In the genomic region with DNA sequence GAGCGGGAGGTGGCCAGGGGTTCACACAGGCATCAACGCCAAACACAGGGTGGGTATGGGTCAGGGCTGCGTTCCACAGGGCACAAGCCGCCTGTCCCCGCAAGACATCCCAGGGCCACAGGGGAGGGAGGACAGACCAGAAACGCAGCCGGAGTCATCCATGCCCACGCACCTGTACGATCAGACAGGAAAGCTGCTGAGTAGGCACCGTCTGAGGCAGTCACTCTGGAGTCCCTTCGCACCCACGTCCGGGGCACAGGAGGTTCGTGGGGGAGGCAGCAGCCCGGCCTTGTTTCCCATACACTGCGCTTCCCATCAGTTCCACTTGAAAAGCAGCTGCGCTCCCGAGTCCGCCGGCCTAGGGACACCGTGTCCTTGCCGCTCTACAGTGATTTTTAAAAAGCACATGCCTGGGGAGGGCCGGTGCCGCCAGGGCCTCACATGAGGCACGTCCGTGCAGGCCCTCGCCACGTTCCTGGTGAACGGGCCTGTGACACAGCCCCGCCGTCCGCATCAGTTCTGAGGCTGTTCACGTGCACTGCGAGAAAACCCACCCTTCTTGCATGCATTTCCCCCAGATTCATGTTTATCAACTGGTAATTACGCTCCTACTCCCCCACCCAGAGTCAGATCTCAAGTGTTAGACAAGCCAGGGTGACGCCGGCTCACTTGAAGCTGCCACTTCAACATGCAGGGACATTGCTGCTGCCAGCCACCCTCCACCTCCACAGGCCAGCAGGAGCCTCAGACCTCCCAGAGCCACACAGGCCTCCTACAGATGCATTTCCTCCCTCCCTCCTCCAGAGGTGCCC, we compare ENCODE assay signal across 2 cellular contexts.
TF ChIP-seq lines count a peak whose summit lies in the region.

No MANE protein-coding gene starts in this region.

TF ChIP-seq in HEK293, 187 proteins besides CTCF, POLR2A, EP300 and RAD21 (continued from another document and continues in another):
- TF ChIP-seq, protein P1, sequence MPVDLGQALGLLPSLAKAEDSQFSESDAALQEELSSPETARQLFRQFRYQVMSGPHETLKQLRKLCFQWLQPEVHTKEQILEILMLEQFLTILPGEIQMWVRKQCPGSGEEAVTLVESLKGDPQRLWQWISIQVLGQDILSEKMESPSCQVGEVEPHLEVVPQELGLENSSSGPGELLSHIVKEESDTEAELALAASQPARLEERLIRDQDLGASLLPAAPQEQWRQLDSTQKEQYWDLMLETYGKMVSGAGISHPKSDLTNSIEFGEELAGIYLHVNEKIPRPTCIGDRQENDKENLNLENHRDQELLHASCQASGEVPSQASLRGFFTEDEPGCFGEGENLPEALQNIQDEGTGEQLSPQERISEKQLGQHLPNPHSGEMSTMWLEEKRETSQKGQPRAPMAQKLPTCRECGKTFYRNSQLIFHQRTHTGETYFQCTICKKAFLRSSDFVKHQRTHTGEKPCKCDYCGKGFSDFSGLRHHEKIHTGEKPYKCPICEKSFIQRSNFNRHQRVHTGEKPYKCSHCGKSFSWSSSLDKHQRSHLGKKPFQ (tag by site-specific recombination; IDR thresholded peaks at IDR 0.05) = no peak
- TF ChIP-seq, protein P2, sequence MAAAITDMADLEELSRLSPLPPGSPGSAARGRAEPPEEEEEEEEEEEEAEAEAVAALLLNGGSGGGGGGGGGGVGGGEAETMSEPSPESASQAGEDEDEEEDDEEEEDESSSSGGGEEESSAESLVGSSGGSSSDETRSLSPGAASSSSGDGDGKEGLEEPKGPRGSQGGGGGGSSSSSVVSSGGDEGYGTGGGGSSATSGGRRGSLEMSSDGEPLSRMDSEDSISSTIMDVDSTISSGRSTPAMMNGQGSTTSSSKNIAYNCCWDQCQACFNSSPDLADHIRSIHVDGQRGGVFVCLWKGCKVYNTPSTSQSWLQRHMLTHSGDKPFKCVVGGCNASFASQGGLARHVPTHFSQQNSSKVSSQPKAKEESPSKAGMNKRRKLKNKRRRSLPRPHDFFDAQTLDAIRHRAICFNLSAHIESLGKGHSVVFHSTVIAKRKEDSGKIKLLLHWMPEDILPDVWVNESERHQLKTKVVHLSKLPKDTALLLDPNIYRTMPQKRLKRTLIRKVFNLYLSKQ (tag by site-specific recombination; IDR thresholded peaks at IDR 0.05; ENCODE audit: borderline replicate concordance) = no peak
- TF ChIP-seq ZNF404 (tag by site-specific recombination; IDR thresholded peaks at IDR 0.05) (no peak), ZSCAN30 (tag by site-specific recombination; IDR thresholded peaks at IDR 0.05) (no peak), GLI4 (tag by site-specific recombination; IDR thresholded peaks at IDR 0.05) (no peak), ZNF37A (tag by site-specific recombination; IDR thresholded peaks at IDR 0.05) (no peak), ZNF133 (tag by site-specific recombination; IDR thresholded peaks at IDR 0.05) (no peak), MZF1 (tag by site-specific recombination; IDR thresholded peaks at IDR 0.05; ENCODE audit: borderline replicate concordance) (no peak), ZNF391 (tag by site-specific recombination; IDR thresholded peaks at IDR 0.05; ENCODE audit: borderline replicate concordance, low read depth) (no peak), KLF9 (tag by site-specific recombination; IDR thresholded peaks at IDR 0.05; ENCODE audit: low read depth) (no peak), ZNF837 (tag by site-specific recombination; IDR thresholded peaks at IDR 0.05) (no peak), ZFP69B (tag by site-specific recombination; IDR thresholded peaks at IDR 0.05) (no peak)
- TF ChIP-seq, protein P3, sequence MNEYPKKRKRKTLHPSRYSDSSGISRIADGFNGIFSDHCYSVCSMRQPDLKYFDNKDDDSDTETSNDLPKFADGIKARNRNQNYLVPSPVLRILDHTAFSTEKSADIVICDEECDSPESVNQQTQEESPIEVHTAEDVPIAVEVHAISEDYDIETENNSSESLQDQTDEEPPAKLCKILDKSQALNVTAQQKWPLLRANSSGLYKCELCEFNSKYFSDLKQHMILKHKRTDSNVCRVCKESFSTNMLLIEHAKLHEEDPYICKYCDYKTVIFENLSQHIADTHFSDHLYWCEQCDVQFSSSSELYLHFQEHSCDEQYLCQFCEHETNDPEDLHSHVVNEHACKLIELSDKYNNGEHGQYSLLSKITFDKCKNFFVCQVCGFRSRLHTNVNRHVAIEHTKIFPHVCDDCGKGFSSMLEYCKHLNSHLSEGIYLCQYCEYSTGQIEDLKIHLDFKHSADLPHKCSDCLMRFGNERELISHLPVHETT (tag by site-specific recombination; IDR thresholded peaks at IDR 0.05) = no peak
- TF ChIP-seq, protein P4, sequence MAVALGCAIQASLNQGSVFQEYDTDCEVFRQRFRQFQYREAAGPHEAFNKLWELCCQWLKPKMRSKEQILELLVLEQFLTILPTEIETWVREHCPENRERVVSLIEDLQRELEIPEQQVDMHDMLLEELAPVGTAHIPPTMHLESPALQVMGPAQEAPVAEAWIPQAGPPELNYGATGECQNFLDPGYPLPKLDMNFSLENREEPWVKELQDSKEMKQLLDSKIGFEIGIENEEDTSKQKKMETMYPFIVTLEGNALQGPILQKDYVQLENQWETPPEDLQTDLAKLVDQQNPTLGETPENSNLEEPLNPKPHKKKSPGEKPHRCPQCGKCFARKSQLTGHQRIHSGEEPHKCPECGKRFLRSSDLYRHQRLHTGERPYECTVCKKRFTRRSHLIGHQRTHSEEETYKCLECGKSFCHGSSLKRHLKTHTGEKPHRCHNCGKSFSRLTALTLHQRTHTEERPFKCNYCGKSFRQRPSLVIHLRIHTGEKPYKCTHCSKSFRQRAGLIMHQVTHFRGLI (tag by site-specific recombination; IDR thresholded peaks at IDR 0.05) = no peak
- TF ChIP-seq, protein P5, sequence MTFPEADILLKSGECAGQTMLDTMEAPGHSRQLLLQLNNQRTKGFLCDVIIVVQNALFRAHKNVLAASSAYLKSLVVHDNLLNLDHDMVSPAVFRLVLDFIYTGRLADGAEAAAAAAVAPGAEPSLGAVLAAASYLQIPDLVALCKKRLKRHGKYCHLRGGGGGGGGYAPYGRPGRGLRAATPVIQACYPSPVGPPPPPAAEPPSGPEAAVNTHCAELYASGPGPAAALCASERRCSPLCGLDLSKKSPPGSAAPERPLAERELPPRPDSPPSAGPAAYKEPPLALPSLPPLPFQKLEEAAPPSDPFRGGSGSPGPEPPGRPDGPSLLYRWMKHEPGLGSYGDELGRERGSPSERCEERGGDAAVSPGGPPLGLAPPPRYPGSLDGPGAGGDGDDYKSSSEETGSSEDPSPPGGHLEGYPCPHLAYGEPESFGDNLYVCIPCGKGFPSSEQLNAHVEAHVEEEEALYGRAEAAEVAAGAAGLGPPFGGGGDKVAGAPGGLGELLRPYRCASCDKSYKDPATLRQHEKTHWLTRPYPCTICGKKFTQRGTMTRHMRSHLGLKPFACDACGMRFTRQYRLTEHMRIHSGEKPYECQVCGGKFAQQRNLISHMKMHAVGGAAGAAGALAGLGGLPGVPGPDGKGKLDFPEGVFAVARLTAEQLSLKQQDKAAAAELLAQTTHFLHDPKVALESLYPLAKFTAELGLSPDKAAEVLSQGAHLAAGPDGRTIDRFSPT (tag by site-specific recombination; IDR thresholded peaks at IDR 0.05) = no peak

TF ChIP-seq in K562, 482 proteins besides CTCF, POLR2A, EP300 and RAD21 (continued from another document):
- TF ChIP-seq, protein P6, sequence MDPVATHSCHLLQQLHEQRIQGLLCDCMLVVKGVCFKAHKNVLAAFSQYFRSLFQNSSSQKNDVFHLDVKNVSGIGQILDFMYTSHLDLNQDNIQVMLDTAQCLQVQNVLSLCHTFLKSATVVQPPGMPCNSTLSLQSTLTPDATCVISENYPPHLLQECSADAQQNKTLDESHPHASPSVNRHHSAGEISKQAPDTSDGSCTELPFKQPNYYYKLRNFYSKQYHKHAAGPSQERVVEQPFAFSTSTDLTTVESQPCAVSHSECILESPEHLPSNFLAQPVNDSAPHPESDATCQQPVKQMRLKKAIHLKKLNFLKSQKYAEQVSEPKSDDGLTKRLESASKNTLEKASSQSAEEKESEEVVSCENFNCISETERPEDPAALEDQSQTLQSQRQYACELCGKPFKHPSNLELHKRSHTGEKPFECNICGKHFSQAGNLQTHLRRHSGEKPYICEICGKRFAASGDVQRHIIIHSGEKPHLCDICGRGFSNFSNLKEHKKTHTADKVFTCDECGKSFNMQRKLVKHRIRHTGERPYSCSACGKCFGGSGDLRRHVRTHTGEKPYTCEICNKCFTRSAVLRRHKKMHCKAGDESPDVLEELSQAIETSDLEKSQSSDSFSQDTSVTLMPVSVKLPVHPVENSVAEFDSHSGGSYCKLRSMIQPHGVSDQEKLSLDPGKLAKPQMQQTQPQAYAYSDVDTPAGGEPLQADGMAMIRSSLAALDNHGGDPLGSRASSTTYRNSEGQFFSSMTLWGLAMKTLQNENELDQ (CRISPR knock-in tag; IDR thresholded peaks at IDR 0.05; ENCODE audit: borderline replicate concordance) = no peak
- no peak for TF ChIP-seq LARP7 (IDR thresholded peaks at IDR 0.05)
- TF ChIP-seq FOXM1 (IDR thresholded peaks at IDR 0.05; ENCODE audit: low read depth) = no peak
- TF ChIP-seq FOXM1 (CRISPR knock-in tag; IDR thresholded peaks at IDR 0.05; ENCODE audit: low read depth) = no peak
- TF ChIP-seq POLR2B (IDR thresholded peaks at IDR 0.05; ENCODE audit: low read depth, partially characterized antibody) = peak; percentile 24
- no peak for TF ChIP-seq ZNF239 (CRISPR knock-in tag; IDR thresholded peaks at IDR 0.05)
- peak; percentile 59 for TF ChIP-seq RBM22 (IDR thresholded peaks at IDR 0.05; ENCODE audit: low read depth, low read length, poor library complexity, severe bottlenecking)
- 0 out of 2 replicates have a peak, but pooled peaks have one; percentile 1 for TF ChIP-seq MYNN (IDR thresholded peaks at IDR 0.05)
- TF ChIP-seq MYNN (CRISPR knock-in tag; IDR thresholded peaks at IDR 0.05) = no peak
- no peak for TF ChIP-seq HCFC1 (IDR thresholded peaks at IDR 0.05; ENCODE audit: low read depth, low read length)
- TF ChIP-seq MAFK (IDR thresholded peaks at IDR 0.05; ENCODE audit: low read length) = no peak
- peak; percentile 67 for TF ChIP-seq POLR2G (IDR thresholded peaks at IDR 0.05; ENCODE audit: low read depth, low read length)
- TF ChIP-seq SMARCA5 (IDR thresholded peaks at IDR 0.05) = no peak
TF ChIP-seq in K562: peak in this region for 5.
